Comparison of ENCODE assay signal across 1 cellular context in the genomic region with DNA sequence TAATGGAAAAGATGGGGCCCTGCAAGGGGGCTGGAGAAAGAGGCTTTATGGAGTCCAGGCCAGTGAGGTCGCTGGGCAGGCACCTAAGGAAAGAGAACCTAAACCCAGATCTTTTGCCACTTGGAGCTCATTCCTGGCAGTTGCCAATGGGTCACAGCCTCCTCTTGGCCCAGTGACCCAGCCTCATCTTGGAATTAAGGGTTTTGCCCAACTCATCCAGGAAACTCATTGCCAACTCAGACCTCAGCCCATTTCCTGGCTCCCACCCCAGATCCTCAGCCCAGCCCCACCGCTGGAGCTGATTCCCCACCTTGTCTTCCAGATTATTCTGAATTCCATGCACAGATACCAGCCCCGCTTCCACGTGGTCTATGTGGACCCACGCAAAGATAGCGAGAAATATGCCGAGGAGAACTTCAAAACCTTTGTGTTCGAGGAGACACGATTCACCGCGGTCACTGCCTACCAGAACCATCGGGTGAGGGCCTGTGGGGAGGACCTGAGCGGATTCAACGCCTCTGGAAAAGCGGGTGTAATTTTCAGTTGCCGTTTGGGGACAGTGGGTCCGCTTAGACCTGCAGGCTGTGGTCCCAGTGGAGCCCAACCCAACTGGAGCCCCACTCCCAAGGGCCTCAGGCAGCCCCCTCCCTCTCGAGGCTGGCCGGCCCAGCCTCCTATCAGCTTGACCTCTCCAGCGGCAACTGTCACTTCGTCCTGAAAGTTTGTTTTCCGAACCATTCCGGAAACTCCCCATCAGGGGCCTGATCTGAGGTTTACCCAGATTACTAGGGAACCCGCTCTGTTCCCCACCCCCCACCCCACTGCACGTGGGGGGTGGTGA.
TF ChIP-seq lines count a peak whose summit lies in the region.

No MANE protein-coding gene starts in this region.

TF ChIP-seq in H1, 55 proteins besides CTCF, POLR2A, EP300 and RAD21:
- no peak for TF ChIP-seq RFX5 (IDR thresholded peaks at IDR 0.05; ENCODE audit: borderline replicate concordance, low read depth, low read length)
- no peak for TF ChIP-seq MAFK (IDR thresholded peaks at IDR 0.05; ENCODE audit: low read depth, low read length)
- TF ChIP-seq EGR1 (IDR thresholded peaks at IDR 0.05; ENCODE audit: borderline replicate concordance, low read depth, low read length), result no peak
- TF ChIP-seq, protein P1, sequence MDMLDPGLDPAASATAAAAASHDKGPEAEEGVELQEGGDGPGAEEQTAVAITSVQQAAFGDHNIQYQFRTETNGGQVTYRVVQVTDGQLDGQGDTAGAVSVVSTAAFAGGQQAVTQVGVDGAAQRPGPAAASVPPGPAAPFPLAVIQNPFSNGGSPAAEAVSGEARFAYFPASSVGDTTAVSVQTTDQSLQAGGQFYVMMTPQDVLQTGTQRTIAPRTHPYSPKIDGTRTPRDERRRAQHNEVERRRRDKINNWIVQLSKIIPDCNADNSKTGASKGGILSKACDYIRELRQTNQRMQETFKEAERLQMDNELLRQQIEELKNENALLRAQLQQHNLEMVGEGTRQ (IDR thresholded peaks at IDR 0.05; ENCODE audit: low read length), result no peak
- TF ChIP-seq GTF2F1 (IDR thresholded peaks at IDR 0.05; ENCODE audit: borderline replicate concordance, low read depth, low read length), result no peak
- no peak for TF ChIP-seq POLR2AphosphoS5 (IDR thresholded peaks at IDR 0.05; ENCODE audit: low read depth, low read length)
- no peak for TF ChIP-seq ZNF274 (IDR thresholded peaks at IDR 0.05; ENCODE audit: borderline replicate concordance, extremely low read depth, low read length)
- no peak for TF ChIP-seq JUN (IDR thresholded peaks at IDR 0.05; ENCODE audit: low read depth, low read length)
- TF ChIP-seq SIX5 (IDR thresholded peaks at IDR 0.05; ENCODE audit: low read depth, low read length), result no peak
- no peak for TF ChIP-seq TAF1 (IDR thresholded peaks at IDR 0.05; ENCODE audit: low read depth, low read length)
- TF ChIP-seq SAP30 (IDR thresholded peaks at IDR 0.05; ENCODE audit: insufficient read depth, insufficient replicate concordance, low read length), result no peak
- TF ChIP-seq EZH2 (IDR thresholded peaks at IDR 0.05; ENCODE audit: low read depth, low read length, severe bottlenecking), result peak; percentile 62
- TF ChIP-seq SUZ12 (IDR thresholded peaks at IDR 0.05; ENCODE audit: low read length), result peak; percentile 72; the same call in 1 of the 2 replicates
- peak; percentile 1; the same call in 1 of the 2 replicates for TF ChIP-seq CBX8 (IDR thresholded peaks at IDR 0.05; ENCODE audit: borderline replicate concordance, low read depth, low read length)
- no peak for TF ChIP-seq CEBPB (IDR thresholded peaks at IDR 0.05; ENCODE audit: low read depth, low read length)
- no peak for TF ChIP-seq TBP (IDR thresholded peaks at IDR 0.05; ENCODE audit: low read depth, low read length)
- TF ChIP-seq RNF2 (IDR thresholded peaks at IDR 0.05; ENCODE audit: borderline replicate concordance, low read depth, low read length, missing control alignments, poor library complexity, severe bottlenecking), result peak; percentile 8
- TF ChIP-seq KDM5A (IDR thresholded peaks at IDR 0.05; ENCODE audit: low read length), result no peak
- no peak for TF ChIP-seq TCF12 (IDR thresholded peaks at IDR 0.05; ENCODE audit: low read depth, low read length)
- TF ChIP-seq SP2 (IDR thresholded peaks at IDR 0.05; ENCODE audit: low read length), result no peak
- TF ChIP-seq BCL11A (IDR thresholded peaks at IDR 0.05; ENCODE audit: low read depth in 2 of 2, low read length in 2 of 2), result no peak
